In the genomic region with DNA sequence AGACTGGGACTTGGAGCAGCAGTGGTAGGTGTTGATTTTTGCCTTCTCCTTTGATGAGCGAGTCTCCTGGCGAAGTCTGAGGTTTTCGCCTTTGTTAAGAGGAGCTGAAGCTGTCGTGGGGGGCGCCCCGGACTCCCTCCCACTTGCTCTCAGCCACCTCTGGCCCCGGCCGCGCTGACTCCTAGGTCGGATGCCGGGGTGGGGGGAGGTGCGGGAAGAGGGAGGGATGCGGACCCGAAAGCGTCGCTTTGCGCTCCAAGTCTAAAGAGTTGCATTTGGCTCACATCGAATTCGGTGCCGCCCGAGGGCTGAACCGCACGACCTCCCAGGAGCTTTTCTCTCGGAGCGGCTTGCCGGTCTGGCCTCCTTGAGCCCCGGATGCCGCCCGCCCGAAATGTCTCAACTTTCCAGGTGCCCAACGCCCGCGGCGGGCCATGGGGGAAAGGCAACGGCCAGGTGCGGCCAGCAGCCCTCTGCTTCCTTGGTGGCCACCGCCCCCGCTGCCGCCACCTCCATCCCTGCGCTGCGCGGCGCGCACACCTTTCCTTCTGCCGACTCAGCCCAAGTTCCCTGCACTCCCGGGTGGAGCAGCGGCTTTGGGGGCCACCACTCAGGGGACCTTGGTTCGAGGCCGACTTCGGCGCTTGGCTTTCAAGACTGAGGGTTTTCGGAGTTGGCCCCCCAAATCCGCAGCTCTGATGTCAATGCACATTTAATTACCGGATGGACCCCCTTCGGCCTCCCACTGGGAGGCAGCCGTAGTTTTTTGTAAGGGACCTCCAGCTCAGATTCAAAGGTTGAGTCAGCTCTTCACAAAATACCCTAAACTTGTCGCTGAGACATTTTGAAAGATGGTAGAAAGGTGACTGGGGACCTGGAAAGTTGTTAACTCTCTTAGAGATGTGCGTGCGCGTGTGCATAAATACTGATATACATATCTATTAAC, we compare ENCODE assay signal across 1 cellular context.
TF ChIP-seq lines count a peak whose summit lies in the region.

No MANE protein-coding gene starts in this region.

TF ChIP-seq in GM23338, 12 proteins besides CTCF, POLR2A, EP300 and RAD21:
- TF ChIP-seq, protein P1, sequence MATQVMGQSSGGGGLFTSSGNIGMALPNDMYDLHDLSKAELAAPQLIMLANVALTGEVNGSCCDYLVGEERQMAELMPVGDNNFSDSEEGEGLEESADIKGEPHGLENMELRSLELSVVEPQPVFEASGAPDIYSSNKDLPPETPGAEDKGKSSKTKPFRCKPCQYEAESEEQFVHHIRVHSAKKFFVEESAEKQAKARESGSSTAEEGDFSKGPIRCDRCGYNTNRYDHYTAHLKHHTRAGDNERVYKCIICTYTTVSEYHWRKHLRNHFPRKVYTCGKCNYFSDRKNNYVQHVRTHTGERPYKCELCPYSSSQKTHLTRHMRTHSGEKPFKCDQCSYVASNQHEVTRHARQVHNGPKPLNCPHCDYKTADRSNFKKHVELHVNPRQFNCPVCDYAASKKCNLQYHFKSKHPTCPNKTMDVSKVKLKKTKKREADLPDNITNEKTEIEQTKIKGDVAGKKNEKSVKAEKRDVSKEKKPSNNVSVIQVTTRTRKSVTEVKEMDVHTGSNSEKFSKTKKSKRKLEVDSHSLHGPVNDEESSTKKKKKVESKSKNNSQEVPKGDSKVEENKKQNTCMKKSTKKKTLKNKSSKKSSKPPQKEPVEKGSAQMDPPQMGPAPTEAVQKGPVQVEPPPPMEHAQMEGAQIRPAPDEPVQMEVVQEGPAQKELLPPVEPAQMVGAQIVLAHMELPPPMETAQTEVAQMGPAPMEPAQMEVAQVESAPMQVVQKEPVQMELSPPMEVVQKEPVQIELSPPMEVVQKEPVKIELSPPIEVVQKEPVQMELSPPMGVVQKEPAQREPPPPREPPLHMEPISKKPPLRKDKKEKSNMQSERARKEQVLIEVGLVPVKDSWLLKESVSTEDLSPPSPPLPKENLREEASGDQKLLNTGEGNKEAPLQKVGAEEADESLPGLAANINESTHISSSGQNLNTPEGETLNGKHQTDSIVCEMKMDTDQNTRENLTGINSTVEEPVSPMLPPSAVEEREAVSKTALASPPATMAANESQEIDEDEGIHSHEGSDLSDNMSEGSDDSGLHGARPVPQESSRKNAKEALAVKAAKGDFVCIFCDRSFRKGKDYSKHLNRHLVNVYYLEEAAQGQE (IDR thresholded peaks at IDR 0.05; ENCODE audit: unreplicated experiment), result no peak
- TF ChIP-seq JUNB (IDR thresholded peaks at IDR 0.05; ENCODE audit: unreplicated experiment) (no peak), STAT1 (IDR thresholded peaks at IDR 0.05; ENCODE audit: unreplicated experiment) (no peak), EZH2 (IDR thresholded peaks at IDR 0.05; ENCODE audit: low read depth, unreplicated experiment) (no peak), POLR2AphosphoS5 (IDR thresholded peaks at IDR 0.05; ENCODE audit: low read depth) (no peak), NANOG (IDR thresholded peaks at IDR 0.05; ENCODE audit: borderline replicate concordance) (no peak), ZNF114 (CRISPR knock-in tag; IDR thresholded peaks at IDR 0.05) (no peak), CREB1 (CRISPR knock-in tag; IDR thresholded peaks at IDR 0.05; ENCODE audit: low read depth) (no peak), ZNF331 (CRISPR knock-in tag; IDR thresholded peaks at IDR 0.05; ENCODE audit: low read depth) (no peak), EZH2phosphoT487 (IDR thresholded peaks at IDR 0.05; ENCODE audit: unreplicated experiment) (no peak)
- TF ChIP-seq, protein P2, sequence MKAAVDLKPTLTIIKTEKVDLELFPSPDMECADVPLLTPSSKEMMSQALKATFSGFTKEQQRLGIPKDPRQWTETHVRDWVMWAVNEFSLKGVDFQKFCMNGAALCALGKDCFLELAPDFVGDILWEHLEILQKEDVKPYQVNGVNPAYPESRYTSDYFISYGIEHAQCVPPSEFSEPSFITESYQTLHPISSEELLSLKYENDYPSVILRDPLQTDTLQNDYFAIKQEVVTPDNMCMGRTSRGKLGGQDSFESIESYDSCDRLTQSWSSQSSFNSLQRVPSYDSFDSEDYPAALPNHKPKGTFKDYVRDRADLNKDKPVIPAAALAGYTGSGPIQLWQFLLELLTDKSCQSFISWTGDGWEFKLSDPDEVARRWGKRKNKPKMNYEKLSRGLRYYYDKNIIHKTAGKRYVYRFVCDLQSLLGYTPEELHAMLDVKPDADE (IDR thresholded peaks at IDR 0.05), result no peak
- TF ChIP-seq, protein P3, sequence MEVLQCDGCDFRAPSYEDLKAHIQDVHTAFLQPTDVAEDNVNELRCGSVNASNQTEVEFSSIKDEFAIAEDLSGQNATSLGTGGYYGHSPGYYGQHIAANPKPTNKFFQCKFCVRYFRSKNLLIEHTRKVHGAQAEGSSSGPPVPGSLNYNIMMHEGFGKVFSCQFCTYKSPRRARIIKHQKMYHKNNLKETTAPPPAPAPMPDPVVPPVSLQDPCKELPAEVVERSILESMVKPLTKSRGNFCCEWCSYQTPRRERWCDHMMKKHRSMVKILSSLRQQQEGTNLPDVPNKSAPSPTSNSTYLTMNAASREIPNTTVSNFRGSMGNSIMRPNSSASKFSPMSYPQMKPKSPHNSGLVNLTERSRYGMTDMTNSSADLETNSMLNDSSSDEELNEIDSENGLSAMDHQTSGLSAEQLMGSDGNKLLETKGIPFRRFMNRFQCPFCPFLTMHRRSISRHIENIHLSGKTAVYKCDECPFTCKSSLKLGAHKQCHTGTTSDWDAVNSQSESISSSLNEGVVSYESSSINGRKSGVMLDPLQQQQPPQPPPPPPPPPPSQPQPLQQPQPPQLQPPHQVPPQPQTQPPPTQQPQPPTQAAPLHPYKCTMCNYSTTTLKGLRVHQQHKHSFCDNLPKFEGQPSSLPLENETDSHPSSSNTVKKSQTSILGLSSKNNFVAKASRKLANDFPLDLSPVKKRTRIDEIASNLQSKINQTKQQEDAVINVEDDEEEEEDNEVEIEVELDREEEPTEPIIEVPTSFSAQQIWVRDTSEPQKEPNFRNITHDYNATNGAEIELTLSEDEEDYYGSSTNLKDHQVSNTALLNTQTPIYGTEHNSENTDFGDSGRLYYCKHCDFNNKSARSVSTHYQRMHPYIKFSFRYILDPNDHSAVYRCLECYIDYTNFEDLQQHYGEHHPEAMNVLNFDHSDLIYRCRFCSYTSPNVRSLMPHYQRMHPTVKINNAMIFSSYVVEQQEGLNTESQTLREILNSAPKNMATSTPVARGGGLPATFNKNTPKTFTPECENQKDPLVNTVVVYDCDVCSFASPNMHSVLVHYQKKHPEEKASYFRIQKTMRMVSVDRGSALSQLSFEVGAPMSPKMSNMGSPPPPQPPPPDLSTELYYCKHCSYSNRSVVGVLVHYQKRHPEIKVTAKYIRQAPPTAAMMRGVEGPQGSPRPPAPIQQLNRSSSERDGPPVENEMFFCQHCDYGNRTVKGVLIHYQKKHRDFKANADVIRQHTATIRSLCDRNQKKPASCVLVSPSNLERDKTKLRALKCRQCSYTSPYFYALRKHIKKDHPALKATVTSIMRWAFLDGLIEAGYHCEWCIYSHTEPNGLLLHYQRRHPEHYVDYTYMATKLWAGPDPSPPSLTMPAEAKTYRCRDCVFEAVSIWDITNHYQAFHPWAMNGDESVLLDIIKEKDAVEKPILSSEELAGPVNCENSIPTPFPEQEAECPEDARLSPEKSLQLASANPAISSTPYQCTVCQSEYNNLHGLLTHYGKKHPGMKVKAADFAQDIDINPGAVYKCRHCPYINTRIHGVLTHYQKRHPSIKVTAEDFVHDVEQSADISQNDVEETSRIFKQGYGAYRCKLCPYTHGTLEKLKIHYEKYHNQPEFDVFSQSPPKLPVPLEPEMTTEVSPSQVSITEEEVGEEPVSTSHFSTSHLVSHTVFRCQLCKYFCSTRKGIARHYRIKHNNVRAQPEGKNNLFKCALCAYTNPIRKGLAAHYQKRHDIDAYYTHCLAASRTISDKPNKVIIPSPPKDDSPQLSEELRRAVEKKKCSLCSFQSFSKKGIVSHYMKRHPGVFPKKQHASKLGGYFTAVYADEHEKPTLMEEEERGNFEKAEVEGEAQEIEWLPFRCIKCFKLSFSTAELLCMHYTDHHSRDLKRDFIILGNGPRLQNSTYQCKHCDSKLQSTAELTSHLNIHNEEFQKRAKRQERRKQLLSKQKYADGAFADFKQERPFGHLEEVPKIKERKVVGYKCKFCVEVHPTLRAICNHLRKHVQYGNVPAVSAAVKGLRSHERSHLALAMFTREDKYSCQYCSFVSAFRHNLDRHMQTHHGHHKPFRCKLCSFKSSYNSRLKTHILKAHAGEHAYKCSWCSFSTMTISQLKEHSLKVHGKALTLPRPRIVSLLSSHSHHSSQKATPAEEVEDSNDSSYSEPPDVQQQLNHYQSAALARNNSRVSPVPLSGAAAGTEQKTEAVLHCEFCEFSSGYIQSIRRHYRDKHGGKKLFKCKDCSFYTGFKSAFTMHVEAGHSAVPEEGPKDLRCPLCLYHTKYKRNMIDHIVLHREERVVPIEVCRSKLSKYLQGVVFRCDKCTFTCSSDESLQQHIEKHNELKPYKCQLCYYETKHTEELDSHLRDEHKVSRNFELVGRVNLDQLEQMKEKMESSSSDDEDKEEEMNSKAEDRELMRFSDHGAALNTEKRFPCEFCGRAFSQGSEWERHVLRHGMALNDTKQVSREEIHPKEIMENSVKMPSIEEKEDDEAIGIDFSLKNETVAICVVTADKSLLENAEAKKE (CRISPR knock-in tag; IDR thresholded peaks at IDR 0.05), result no peak
